In the genomic region with DNA sequence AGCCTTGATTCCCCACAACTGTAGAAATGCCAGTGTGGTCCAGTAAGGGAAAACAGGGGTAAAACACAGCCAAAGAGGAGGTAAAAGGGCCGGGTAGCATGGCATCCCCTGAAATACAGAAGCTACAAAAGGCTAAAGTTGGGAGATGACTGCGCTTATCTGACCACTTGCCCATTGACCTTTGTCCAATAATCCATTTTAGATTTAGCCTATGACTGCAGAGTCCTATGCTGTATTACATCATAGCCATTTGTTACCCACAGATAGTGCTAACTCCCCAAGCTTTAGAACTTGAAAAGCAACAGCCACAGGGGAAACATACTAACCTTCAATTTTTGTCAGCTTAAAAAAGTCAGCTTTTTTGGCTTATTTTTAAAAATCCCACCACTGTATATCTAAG, we compare ENCODE assay signal across 26 cellular contexts. TPM values are rescaled to one million over a fixed set of nuclear protein-coding genes. Genes with fewer than 3 reads are reported as not detected.
A peak's percentile ranks its signal among the peaks of the same experiment; 100 is the strongest.
DNase-seq lines count a peak whose midpoint lies in the region; ATAC-seq, FAIRE-seq and TF ChIP-seq lines count a peak whose summit lies in the region.
"Had no signal": no experiment of that assay in that cellular context is flagged by ENCODE, and none has a peak within 500 bp of the region (broad histone marks: within the 10 kb centered on the region; RNA-seq: fewer than 3 reads in every experiment).

No MANE protein-coding gene starts in this region.

- WGBS in heart left ventricle, 4 donors, result 78 to 88% (median 85%) methylated on average over 2 of the region's 2 CpGs
- WGBS in small intestine, 3 donors, result 79 to 86% (median 83%) methylated on average over 2 of the region's 2 CpGs
- WGBS in ovary, 3 donors, result 91 to 95% (median 94%) methylated on average over 2 of the region's 2 CpGs

- H3K27me3 Mint-ChIP-seq in central memory CD8-positive, alpha-beta T cell, result no peaks in the 10 kb centered on the region
- H3K27me3 Mint-ChIP-seq in memory B cell, result no peaks in the 10 kb centered on the region
- no peaks in the 10 kb centered on the region for H3K27me3 Mint-ChIP-seq in activated naive CD8-positive, alpha-beta T cell treated with anti-CD3 and anti-CD28 coated beads, Interleukin-2, amount 50 U/mL, for 24 hours

- no peak overlapping the region for H3K4me3 ChIP-seq in heart left ventricle
- H3K4me3 ChIP-seq in right atrium auricular region, result no peak overlapping the region
- H3K4me3 ChIP-seq in small intestine (ENCODE audit: low read depth in 1 of 2, low read length in 2 of 2), result no peak overlapping the region
- H3K4me3 ChIP-seq in ovary, result no peak overlapping the region
- H3K4me3 ChIP-seq: BLaER1 treated with 17β-estradiol and CSF1 and Interleukin-3, amounts not matched to agents 10 nM and 100 nM; PC-9; SK-N-MC had no signal

- H3K9me3 ChIP-seq in heart left ventricle (no peaks in the 10 kb centered on the region), right atrium auricular region (no peaks in the 10 kb centered on the region), small intestine (ENCODE audit: control insufficient read depth, low read depth) (no peaks in the 10 kb centered on the region), ovary (no peaks in the 10 kb centered on the region)

- H3K4me1 Mint-ChIP-seq in central memory CD8-positive, alpha-beta T cell, result peaks cover 64% of the 10 kb centered on the region
- peaks cover 41% of the 10 kb centered on the region for H3K4me1 Mint-ChIP-seq in memory B cell
- H3K4me1 Mint-ChIP-seq in activated naive CD8-positive, alpha-beta T cell treated with anti-CD3 and anti-CD28 coated beads, Interleukin-2, amount 50 U/mL, for 24 hours, result peaks cover 27% of the 10 kb centered on the region

- H3K4me3 Mint-ChIP-seq in central memory CD8-positive, alpha-beta T cell, result no peak overlapping the region
- no peak overlapping the region for H3K4me3 Mint-ChIP-seq in memory B cell
- no peak overlapping the region for H3K4me3 Mint-ChIP-seq in activated naive CD8-positive, alpha-beta T cell treated with anti-CD3 and anti-CD28 coated beads, Interleukin-2, amount 50 U/mL, for 24 hours
- H3K4me3 Mint-ChIP-seq: HFFc6 had no signal

- H3K36me3 ChIP-seq in heart left ventricle, result peaks cover 0 to 60% (median 28%) of the 10 kb centered on the region in 9 donors
- H3K36me3 ChIP-seq in right atrium auricular region, result peaks cover 17% of the 10 kb centered on the region
- H3K36me3 ChIP-seq in small intestine (ENCODE audit: control insufficient read depth in 2 of 2, insufficient read depth in 2 of 2, low read length in 2 of 2), result peaks cover 7 to 8% of the 10 kb centered on the region in 2 donors
- H3K36me3 ChIP-seq in ovary, result no peaks in the 10 kb centered on the region

- FAIRE-seq in small intestine (lab: Jason Lieb, UNC), result no peak
- FAIRE-seq: D721Med had no signal

- peaks cover 0 to 40% (median 5%) of the 10 kb centered on the region in 12 donors for H3K4me1 ChIP-seq in heart left ventricle
- H3K4me1 ChIP-seq in right atrium auricular region, result peaks cover 0 to 13% of the 10 kb centered on the region in 2 donors
- H3K4me1 ChIP-seq in small intestine (ENCODE audit: control insufficient read depth in 2 of 2, insufficient read depth in 1 of 2, low read depth in 1 of 2, low read length in 1 of 2), result no peaks in the 10 kb centered on the region
- peaks cover 3% of the 10 kb centered on the region for H3K4me1 ChIP-seq in ovary (ENCODE audit: insufficient read depth)

- intact Hi-C loops in heart left ventricle (cut with DNase I) (no loop called here), ovary (cut with DNase I) (no loop called here)

- ATAC-seq in heart left ventricle (peak; percentile 37 to 78 (median 52)), memory B cell (ENCODE audit: low read depth) (no peak)
- ATAC-seq in central memory CD8-positive, alpha-beta T cell (replicated peaks; ENCODE audit: extremely low read depth, poor library complexity, severe bottlenecking), result no peak
- ATAC-seq in activated naive CD8-positive, alpha-beta T cell treated with anti-CD3 and anti-CD28 coated beads, Interleukin-2, amount 50 U/mL, for 24 hours, result no peak

- no peak overlapping the region for H3K27ac ChIP-seq in heart left ventricle
- H3K27ac ChIP-seq in right atrium auricular region, result peak overlapping the region in 1 of 2 donors; percentile 11
- H3K27ac ChIP-seq in small intestine (ENCODE audit: low read depth in 1 of 2, low read length in 1 of 2), result no peak overlapping the region
- H3K27ac ChIP-seq in ovary, result no peak overlapping the region
- H3K27ac ChIP-seq: BLaER1 treated with 17β-estradiol and CSF1 and Interleukin-3, amounts not matched to agents 10 nM and 100 nM; PC-9; SK-N-MC had no signal

- TF ChIP-seq CTCF in heart left ventricle (IDR thresholded peaks at IDR 0.05), result no peak
- no peak for TF ChIP-seq CTCF in right atrium auricular region (IDR thresholded peaks at IDR 0.05)
- TF ChIP-seq CTCF in ovary (IDR thresholded peaks at IDR 0.05), result no peak

- H3K9me3 Mint-ChIP-seq in central memory CD8-positive, alpha-beta T cell, result no peaks in the 10 kb centered on the region
- no peaks in the 10 kb centered on the region for H3K9me3 Mint-ChIP-seq in memory B cell
- no peaks in the 10 kb centered on the region for H3K9me3 Mint-ChIP-seq in activated naive CD8-positive, alpha-beta T cell treated with anti-CD3 and anti-CD28 coated beads, Interleukin-2, amount 50 U/mL, for 24 hours
- H3K9me3 Mint-ChIP-seq: HFFc6 had no signal

- no peak for TF ChIP-seq POLR2A in heart left ventricle (IDR thresholded peaks at IDR 0.05)
- TF ChIP-seq POLR2A in ovary (IDR thresholded peaks at IDR 0.05), result no peak

- peak overlapping the region; percentile 68 for H3K27ac Mint-ChIP-seq in central memory CD8-positive, alpha-beta T cell (ENCODE audit: low read depth)
- H3K27ac Mint-ChIP-seq in memory B cell, result peak overlapping the region; percentile 12
- no peak overlapping the region for H3K27ac Mint-ChIP-seq in activated naive CD8-positive, alpha-beta T cell treated with anti-CD3 and anti-CD28 coated beads, Interleukin-2, amount 50 U/mL, for 24 hours
- H3K27ac Mint-ChIP-seq: HFFc6 had no signal

- H3K36me3 Mint-ChIP-seq in central memory CD8-positive, alpha-beta T cell (ENCODE audit: insufficient read depth), result peaks cover 47% of the 10 kb centered on the region
- H3K36me3 Mint-ChIP-seq in memory B cell, result peaks cover 37% of the 10 kb centered on the region
- H3K36me3 Mint-ChIP-seq in activated naive CD8-positive, alpha-beta T cell treated with anti-CD3 and anti-CD28 coated beads, Interleukin-2, amount 50 U/mL, for 24 hours (ENCODE audit: low read depth), result peaks cover 57% of the 10 kb centered on the region

- TF ChIP-seq EP300 in ovary (IDR thresholded peaks at IDR 0.05), result no peak

- H3K27me3 ChIP-seq in heart left ventricle, result no peaks in the 10 kb centered on the region
- no peaks in the 10 kb centered on the region for H3K27me3 ChIP-seq in right atrium auricular region
- no peaks in the 10 kb centered on the region for H3K27me3 ChIP-seq in small intestine (ENCODE audit: control insufficient read depth in 2 of 2, insufficient read depth in 2 of 2, low read length in 2 of 2)
- no peaks in the 10 kb centered on the region for H3K27me3 ChIP-seq in ovary
- H3K27me3 ChIP-seq: BLaER1 treated with 17β-estradiol and CSF1 and Interleukin-3, amounts not matched to agents 10 nM and 100 nM had no signal

- DNase-seq in heart left ventricle, result no peak
- no peak for DNase-seq in right atrium auricular region (ENCODE audit: low spot score)
- no peak for DNase-seq in central memory CD8-positive, alpha-beta T cell (ENCODE audit: low spot score in 2 of 2)
- DNase-seq in memory B cell (ENCODE audit: low spot score in 2 of 2), result no peak
- peak; percentile 50 for DNase-seq in small intestine
- DNase-seq in ovary, result no peak
- no peak for DNase-seq in activated naive CD8-positive, alpha-beta T cell treated with anti-CD3 and anti-CD28 coated beads, Interleukin-2, amount 50 U/mL, for 24 hours
- no peak for DNase-seq in HPDE6-E6E7 (ENCODE audit: extremely low spot score)
- DNase-seq: 8988T, EL, GF-D8, H7, HFFc6, KBM-7, MM.1S, NCI-H1092, NCI-H1436 treated with DMSO at 0.1 percent for 48 hours, NCI-H1930, NCI-H2227 treated with DMSO at 0.1 percent for 48 hours, NCI-H510A, PC-9, RPMI8226, SHP77 treated with DMSO at 0.1 percent for 48 hours had no signal

RNA-seq across cellular contexts. Expression of a gene that starts 26.2 kb away (rescaled TPM):
- total RNA-seq in heart left ventricle, result 100 to 1,000 TPM in 2 of 9 donors, 10 to 100 TPM in 7; 58.7 to 130 (median 90.4) TPM
- polyA plus RNA-seq in heart left ventricle, result 100 to 1,000 TPM in 1 of 2 donors, 10 to 100 TPM in 1; 22.1 to 115 TPM
- 100 to 1,000 TPM in 1 of 2 donors, 10 to 100 TPM in 1; 91.9 to 103 TPM for total RNA-seq in right atrium auricular region
- polyA plus RNA-seq in small intestine, result 10 to 100 TPM; 56.7 to 65.1 (median 59.7) TPM
- 100 to 1,000 TPM in 2 of 7 donors, 10 to 100 TPM in 5; 54.0 to 105 (median 83.8) TPM for total RNA-seq in ovary
- 100 to 1,000 TPM in 1 of 2 donors, 10 to 100 TPM in 1; 57.4 to 115 TPM for polyA plus RNA-seq in ovary

Comparison
In these comparisons a context has a peak if more than half of its experiments do, and no peak if none do; other contexts are left out.
1. ATAC-seq: peak in heart left ventricle (4 of 4); none in central memory CD8-positive, alpha-beta T cell (single experiment), memory B cell (single experiment) and activated naive CD8-positive, alpha-beta T cell treated with anti-CD3 and anti-CD28 coated beads, Interleukin-2, amount 50 U/mL, for 24 hours (single experiment).